ENCODE assay signal across 21 cellular contexts in the genomic region with DNA sequence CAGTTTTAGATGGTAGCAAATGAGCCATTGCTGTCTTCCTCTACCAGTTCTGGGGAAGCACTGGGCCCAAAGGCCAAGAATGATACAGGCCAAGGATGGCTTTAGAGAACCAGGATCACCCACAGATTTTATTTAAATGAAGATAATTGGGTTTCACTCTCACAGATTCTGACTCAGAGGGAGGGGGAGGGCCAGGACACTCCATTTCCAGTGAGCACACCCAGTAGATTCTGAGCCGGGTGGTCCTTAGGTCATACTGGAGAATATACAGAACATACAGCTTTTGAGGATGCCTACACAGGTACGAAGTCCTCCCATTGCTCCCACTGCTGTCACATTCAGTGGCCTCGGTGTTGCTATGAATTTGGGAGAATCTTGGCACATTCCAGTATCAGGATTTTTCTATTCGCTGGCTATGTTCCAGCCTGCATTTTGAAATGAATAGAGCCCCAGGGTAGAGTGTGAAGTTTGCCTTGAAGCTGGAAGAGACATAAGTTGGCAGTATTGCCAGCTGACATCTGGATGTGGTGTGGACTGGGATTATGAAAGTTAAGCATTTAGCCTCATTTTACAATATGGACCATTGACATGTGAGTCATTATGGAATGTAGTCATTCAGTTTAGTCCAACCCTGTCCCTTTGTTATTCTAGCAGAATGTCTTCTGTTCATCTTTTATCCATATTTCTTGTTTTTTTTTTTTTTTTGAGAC. TPM values are rescaled to one million over a fixed set of nuclear protein-coding genes. Genes with fewer than 3 reads are reported as not detected.
A peak's percentile ranks its signal among the peaks of the same experiment; 100 is the strongest.
DNase-seq lines count a peak whose midpoint lies in the region; FAIRE-seq and TF ChIP-seq lines count a peak whose summit lies in the region.
"Had no signal": no experiment of that assay in that cellular context is flagged by ENCODE, and none has a peak within 500 bp of the region (broad histone marks: within the 10 kb centered on the region; RNA-seq: fewer than 3 reads in every experiment).

No MANE protein-coding gene starts in this region.

- H3K79me2 ChIP-seq in astrocyte (ENCODE audit: insufficient read depth, low read length) (no peaks in the 10 kb centered on the region), smooth muscle cell (ENCODE audit: low read depth) (no peaks in the 10 kb centered on the region)

- H3K4me3 ChIP-seq in astrocyte (ENCODE audit: insufficient read depth, low read depth, low read length), result no peak overlapping the region
- H3K4me3 ChIP-seq in foreskin fibroblast (ENCODE audit: low read depth in 1 of 2, low read length in 2 of 2), result no peak overlapping the region
- no peak overlapping the region for H3K4me3 ChIP-seq in smooth muscle cell

- no peaks in the 10 kb centered on the region for H3K9me3 ChIP-seq in astrocyte (ENCODE audit: insufficient read depth, low read depth, low read length)
- H3K9me3 ChIP-seq in smooth muscle cell (replicated peaks; ENCODE audit: low read depth), result no peaks in the 10 kb centered on the region

- no peaks in the 10 kb centered on the region for H3K36me3 Mint-ChIP-seq in astrocyte (ENCODE audit: low read depth, unreplicated experiment)

- H3K4me1 ChIP-seq in astrocyte (ENCODE audit: insufficient read depth, low read length) (peaks cover 10% of the 10 kb centered on the region), smooth muscle cell (ENCODE audit: low read depth) (peaks cover 16% of the 10 kb centered on the region)

- H2AFZ ChIP-seq in astrocyte (ENCODE audit: low read depth, low read length) (no peak overlapping the region), smooth muscle cell (ENCODE audit: low read depth) (no peak overlapping the region)

- H3K4me3 Mint-ChIP-seq in astrocyte (ENCODE audit: unreplicated experiment), result no peak overlapping the region
- H3K4me3 Mint-ChIP-seq: activated CD4-positive, alpha-beta memory T cell treated with anti-CD3 and anti-CD28 coated beads, Interleukin-2, amount 10 ng/mL, durations not matched to agents 7 days and 5 days; activated naive CD8-positive, alpha-beta T cell treated with anti-CD3 and anti-CD28 coated beads, Interleukin-2, amount 50 U/mL, for 24 hours; activated T-helper 1 cell treated with anti-CD3 and anti-CD28 coated beads, Interleukin-12 subunit alpha, Interleukin-12 subunit beta, Interleukin-2, Interleukin-4 antibody, amounts not matched to agents 30 ng/mL and 10 ng/mL and 1 ng/mL, durations not matched to agents 14 hours and 24 hours and 36 hours; B cell; neural crest cell had no signal

- no peaks in the 10 kb centered on the region for H3K27me3 ChIP-seq in astrocyte (ENCODE audit: insufficient read depth, low read length)
- H3K27me3 ChIP-seq in smooth muscle cell (ENCODE audit: low read depth), result no peaks in the 10 kb centered on the region

- DNase-seq in AG09319 (ENCODE audit: extremely low read depth, low read depth) (peak; percentile 67), HS-5 (ENCODE audit: low read depth) (peak; percentile 60), astrocyte (ENCODE audit: low read depth) (peak; percentile 22), foreskin fibroblast (peak; percentile 85 to 92), smooth muscle cell (lab: John Stamatoyannopoulos, UW; ENCODE audit: unreplicated experiment) (no peak), NCI-H526 (lab: John Stamatoyannopoulos, UW) (no peak)
- DNase-seq in stimulated activated CD4-positive, alpha-beta T cell treated with anti-CD3 and anti-CD28 coated beads, Interleukin-2, amount 100 ng/mL, for 24 hours, result no peak
- no peak for DNase-seq in activated CD4-positive, alpha-beta T cell treated with anti-CD3 and anti-CD28 coated beads for 1 hour
- DNase-seq: activated CD4-positive, alpha-beta memory T cell treated with anti-CD3 and anti-CD28 coated beads, Interleukin-2, amount 10 ng/mL, durations not matched to agents 7 days and 5 days; activated naive CD8-positive, alpha-beta T cell treated with anti-CD3 and anti-CD28 coated beads, Interleukin-2, amount 50 U/mL, for 24 hours; cerebellar nuclear complex; NCI-H2029; NCI-H748 treated with DMSO at 0.1 percent for 48 hours; substantia nigra had no signal

- no peak overlapping the region for H3K9ac ChIP-seq in astrocyte (ENCODE audit: low read length)
- H3K9ac ChIP-seq in smooth muscle cell (ENCODE audit: low read depth), result no peak overlapping the region

- no peak overlapping the region for H3K4me2 ChIP-seq in astrocyte (ENCODE audit: low read length)
- no peak overlapping the region for H3K4me2 ChIP-seq in smooth muscle cell

- H4K20me1 ChIP-seq in astrocyte (ENCODE audit: insufficient read depth, low read length) (no peaks in the 10 kb centered on the region), smooth muscle cell (ENCODE audit: low read depth) (no peaks in the 10 kb centered on the region)

- H3K9me3 Mint-ChIP-seq in astrocyte (ENCODE audit: unreplicated experiment), result no peaks in the 10 kb centered on the region
- H3K9me3 Mint-ChIP-seq: activated CD4-positive, alpha-beta memory T cell treated with anti-CD3 and anti-CD28 coated beads, Interleukin-2, amount 10 ng/mL, durations not matched to agents 7 days and 5 days; activated naive CD8-positive, alpha-beta T cell treated with anti-CD3 and anti-CD28 coated beads, Interleukin-2, amount 50 U/mL, for 24 hours; activated T-helper 1 cell treated with anti-CD3 and anti-CD28 coated beads, Interleukin-12 subunit alpha, Interleukin-12 subunit beta, Interleukin-2, Interleukin-4 antibody, amounts not matched to agents 30 ng/mL and 10 ng/mL and 1 ng/mL, durations not matched to agents 14 hours and 24 hours and 36 hours had no signal

- no peak for FAIRE-seq in astrocyte (lab: Jason Lieb, UNC)
- FAIRE-seq: D721Med, endometrium, H54, islet of Langerhans had no signal

- peaks cover 38% of the 10 kb centered on the region for H3K4me1 Mint-ChIP-seq in astrocyte (ENCODE audit: low read depth, unreplicated experiment)

- TF ChIP-seq CTCF in AG09319 (IDR thresholded peaks at IDR 0.05; ENCODE audit: low read depth, low read length), result no peak
- TF ChIP-seq CTCF in astrocyte (IDR thresholded peaks at IDR 0.05; ENCODE audit: insufficient read depth, low read depth, low read length), result no peak
- no peak for TF ChIP-seq CTCF in foreskin fibroblast (IDR thresholded peaks at IDR 0.05; ENCODE audit: low read depth, low read length)
- no peak for TF ChIP-seq CTCF in smooth muscle cell (IDR thresholded peaks at IDR 0.05; ENCODE audit: borderline replicate concordance, insufficient read depth, poor library complexity, severe bottlenecking)

- no peaks in the 10 kb centered on the region for H3F3A ChIP-seq in smooth muscle cell (ENCODE audit: low read depth)

- H3K36me3 ChIP-seq in astrocyte (ENCODE audit: insufficient read depth, low read length), result no peaks in the 10 kb centered on the region
- H3K36me3 ChIP-seq in smooth muscle cell (ENCODE audit: low read depth), result no peaks in the 10 kb centered on the region

- H3K27ac Mint-ChIP-seq in astrocyte (ENCODE audit: unreplicated experiment), result no peak overlapping the region
- H3K27ac Mint-ChIP-seq: activated CD4-positive, alpha-beta memory T cell treated with anti-CD3 and anti-CD28 coated beads, Interleukin-2, amount 10 ng/mL, durations not matched to agents 7 days and 5 days; activated naive CD8-positive, alpha-beta T cell treated with anti-CD3 and anti-CD28 coated beads, Interleukin-2, amount 50 U/mL, for 24 hours; activated T-helper 1 cell treated with anti-CD3 and anti-CD28 coated beads, Interleukin-12 subunit alpha, Interleukin-12 subunit beta, Interleukin-2, Interleukin-4 antibody, amounts not matched to agents 30 ng/mL and 10 ng/mL and 1 ng/mL, durations not matched to agents 14 hours and 24 hours and 36 hours; B cell had no signal

- H3K27ac ChIP-seq in astrocyte (ENCODE audit: low read depth, low read length) (no peak overlapping the region), smooth muscle cell (ENCODE audit: low read depth) (no peak overlapping the region)

- H3K27me3 Mint-ChIP-seq in astrocyte (ENCODE audit: low read depth, unreplicated experiment), result no peaks in the 10 kb centered on the region
- H3K27me3 Mint-ChIP-seq: activated CD4-positive, alpha-beta memory T cell treated with anti-CD3 and anti-CD28 coated beads, Interleukin-2, amount 10 ng/mL, durations not matched to agents 7 days and 5 days; activated naive CD8-positive, alpha-beta T cell treated with anti-CD3 and anti-CD28 coated beads, Interleukin-2, amount 50 U/mL, for 24 hours; B cell had no signal

- WGBS in smooth muscle cell (ENCODE audit: low lambda C conversion rate), result 94% methylated on average over 4 of the region's 4 CpGs

RNA-seq across cellular contexts. Expression of gene POC1B, which starts 45.8 kb away (rescaled TPM):
- total RNA-seq in astrocyte (10.6 and 12.3 TPM in 2 replicates), smooth muscle cell (13.3 and 21.6 TPM in 2 replicates)
- polyA plus RNA-seq in smooth muscle cell, result 9.1 and 11.7 TPM in 2 replicates

RNA-seq across cellular contexts. Expression of gene GALNT4, which starts 47.0 kb away (rescaled TPM):
- 6.2 and 6.9 TPM in 2 replicates for total RNA-seq in astrocyte
- 3.6 and 5.2 TPM in 2 replicates for total RNA-seq in smooth muscle cell
- 1.5 and 2.3 TPM in 2 replicates for polyA plus RNA-seq in smooth muscle cell

Comparison
In these comparisons a context has a peak if more than half of its experiments do, and no peak if none do; other contexts are left out.
1. DNase-seq: peak in AG09319 (single experiment), HS-5 (single experiment), astrocyte (single experiment) and foreskin fibroblast (2 of 2); none in smooth muscle cell (single experiment), NCI-H526 (0 of 2), stimulated activated CD4-positive, alpha-beta T cell treated with anti-CD3 and anti-CD28 coated beads, Interleukin-2, amount 100 ng/mL, for 24 hours (0 of 2) and activated CD4-positive, alpha-beta T cell treated with anti-CD3 and anti-CD28 coated beads for 1 hour (single experiment).